In the genomic region with DNA sequence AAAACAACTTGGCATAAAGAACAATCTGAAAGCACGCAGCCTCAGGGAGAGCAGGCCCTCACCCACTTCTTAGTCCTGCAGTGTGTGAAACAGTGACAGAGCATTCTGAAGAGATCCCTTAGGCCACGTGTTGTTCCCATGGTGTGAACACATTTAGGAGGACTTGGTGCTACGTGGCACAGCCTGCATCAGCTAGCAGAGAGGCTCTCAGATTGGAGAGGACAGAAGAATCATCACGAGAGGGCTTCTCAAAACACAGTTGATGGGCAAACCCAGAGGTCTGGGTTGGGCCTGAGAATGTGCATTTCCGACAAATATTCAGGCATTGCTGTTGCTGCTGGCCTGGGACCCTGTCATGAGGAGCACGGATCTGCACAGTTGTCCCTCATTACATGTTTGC, we compare ENCODE assay signal across 12 cellular contexts.
"Had no signal": no experiment of that assay in that cellular context is flagged by ENCODE, and none has a peak within 500 bp of the region (broad histone marks: within the 10 kb centered on the region; RNA-seq: fewer than 3 reads in every experiment).

No MANE protein-coding gene starts in this region.

- H3K4me3 ChIP-seq: dorsolateral prefrontal cortex, skin epidermis, upper lobe of left lung had no signal

- H3K27me3 ChIP-seq: dorsolateral prefrontal cortex, upper lobe of left lung had no signal

- H3K9me3 ChIP-seq: neutrophil, upper lobe of left lung had no signal

- DNase-seq: activated T-cell treated with anti-CD3 and anti-CD28 coated beads, Interleukin-2, amount 50 U/mL, for 4 hours; amygdala; erythroblast; natural killer cell; stimulated activated CD4-positive, alpha-beta T cell treated with anti-CD3 and anti-CD28 coated beads, Interleukin-4, amount 100 ng/mL, for 4 hours; stimulated activated CD8-positive, alpha-beta memory T cell treated with anti-CD3 and anti-CD28 coated beads, Interleukin-4, amount 100 ng/mL, for 48 hours; T-helper 9 cell; upper lobe of left lung had no signal

- H3K27ac ChIP-seq: dorsolateral prefrontal cortex, neutrophil, skin epidermis, upper lobe of left lung had no signal

- ATAC-seq: activated CD4-positive, CD25-positive, alpha-beta regulatory T cell treated with anti-CD3 and anti-CD28 coated beads, Interleukin-2, amount 50 U/mL, for 24 hours; activated T-cell treated with anti-CD3 and anti-CD28 coated beads, Interleukin-2, amount 50 U/mL, for 4 hours; natural killer cell had no signal
